29 cellular contexts compared by ENCODE assay signal in the genomic region with DNA sequence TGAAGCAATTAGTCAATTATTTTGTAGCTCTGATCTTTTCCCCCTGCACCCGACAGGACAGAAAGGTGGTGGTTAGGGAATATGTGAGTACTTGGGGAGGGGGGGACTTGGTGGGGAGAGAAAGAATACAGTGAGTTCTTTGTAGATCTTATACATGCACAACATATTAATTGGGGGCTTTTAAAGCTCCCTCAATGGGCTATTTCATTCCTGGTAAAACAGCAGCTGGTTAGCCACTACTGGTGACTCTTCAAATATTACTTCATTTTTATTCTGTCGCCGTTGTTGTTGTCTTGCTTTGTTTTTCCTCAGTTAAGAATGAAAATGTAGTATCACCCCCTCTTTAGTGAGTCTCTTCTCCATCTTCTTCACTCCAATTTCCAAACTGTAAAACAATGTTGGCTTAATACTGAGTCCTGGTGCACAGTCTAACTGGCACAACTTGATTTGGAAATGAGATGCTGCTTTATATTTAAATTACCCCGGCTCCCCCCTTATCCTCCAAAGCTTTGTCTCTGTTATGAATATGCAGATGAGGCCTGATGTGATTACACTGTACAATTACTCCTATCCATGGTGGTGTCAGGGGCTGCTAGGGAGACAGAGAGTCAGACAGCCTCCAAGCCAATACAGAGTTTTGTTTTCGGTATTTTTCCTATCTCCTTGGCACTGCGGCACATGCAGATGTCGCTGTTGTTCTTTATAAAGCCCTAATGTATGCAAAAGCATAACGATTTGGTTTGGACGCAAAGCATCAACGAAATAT.
DNase-seq lines count a peak whose midpoint lies in the region; ATAC-seq and TF ChIP-seq lines count a peak whose summit lies in the region.
"Had no signal": no experiment of that assay in that cellular context is flagged by ENCODE, and none has a peak within 500 bp of the region (broad histone marks: within the 10 kb centered on the region; RNA-seq: fewer than 3 reads in every experiment).

No MANE protein-coding gene starts in this region.

- H3K9me3 Mint-ChIP-seq in endothelial cell (ENCODE audit: unreplicated experiment) = no peaks in the 10 kb centered on the region

- no peak for TF ChIP-seq EP300 in neural cell (conservative IDR thresholded peaks at IDR 0.05; ENCODE audit: poor library complexity, severe bottlenecking)

- H3K4me2 ChIP-seq in neural cell (ENCODE audit: low read length) = no peak overlapping the region

- H3K4me3 ChIP-seq in neural cell (ENCODE audit: low read length) = no peak overlapping the region
- H3K4me3 ChIP-seq: right lobe of liver, SJSA1, upper lobe of right lung had no signal

- no peaks in the 10 kb centered on the region for H3K36me3 ChIP-seq in neural cell (ENCODE audit: insufficient read depth, low read length)
- H3K36me3 ChIP-seq: BE2C, right lobe of liver, SJSA1, upper lobe of right lung had no signal

- no peaks in the 10 kb centered on the region for H3K27me3 Mint-ChIP-seq in endothelial cell (ENCODE audit: unreplicated experiment)
- H3K27me3 Mint-ChIP-seq: activated CD4-positive, alpha-beta memory T cell treated with anti-CD3 and anti-CD28 coated beads for 36 hours had no signal

- no peaks in the 10 kb centered on the region for H3K27me3 ChIP-seq in neural cell (ENCODE audit: insufficient read depth, low read depth, low read length)
- H3K27me3 ChIP-seq: BE2C, right lobe of liver, SJSA1, upper lobe of right lung had no signal

- peaks cover under 1% of the 10 kb centered on the region for H3K36me3 Mint-ChIP-seq in endothelial cell (ENCODE audit: low read depth, unreplicated experiment)

- no peaks in the 10 kb centered on the region for H4K20me1 ChIP-seq in neural cell (ENCODE audit: insufficient read depth)

- no peaks in the 10 kb centered on the region for H3K9me2 ChIP-seq in neural cell (ENCODE audit: insufficient read depth, low read length)

- no peak for ATAC-seq in HG02763 (IDR thresholded peaks at IDR 0.05; ENCODE audit: unreplicated experiment)
- no peak for ATAC-seq in HG02852 (IDR thresholded peaks at IDR 0.05; ENCODE audit: unreplicated experiment)
- no peak for ATAC-seq in HG03097 (IDR thresholded peaks at IDR 0.05; ENCODE audit: low FRiP score, unreplicated experiment)
- ATAC-seq: left ventricle myocardium superior, natural killer cell, right lobe of liver, upper lobe of right lung had no signal

- TF ChIP-seq CTCF in neural cell (IDR thresholded peaks at IDR 0.05; ENCODE audit: poor library complexity, severe bottlenecking) (peak; percentile 28), endothelial cell (IDR thresholded peaks at IDR 0.05; ENCODE audit: unreplicated experiment) (no peak)

- DNase-seq in C1 segment of cervical spinal cord (lab: John Stamatoyannopoulos, UW) (peak in 12 of 14 donors; percentile 19 to 72 (median 50)), NCI-H526 treated with DMSO at 0.1 percent for 48 hours (lab: John Stamatoyannopoulos, UW) (peak; percentile 63), endothelial cell (ENCODE audit: low spot score) (no peak)
- DNase-seq: activated CD4-positive, alpha-beta memory T cell treated with anti-CD3 and anti-CD28 coated beads for 36 hours; activated CD8-positive, alpha-beta memory T cell treated with anti-CD3 and anti-CD28 coated beads, Interleukin-2, amount 50 U/mL, for 4 hours; activated naive CD4-positive, alpha-beta T cell treated with anti-CD3 and anti-CD28 coated beads for 36 hours; BE2C; central memory CD4-positive, alpha-beta T cell; dermis blood vessel endothelial cell; DMS79; GF-D8; KBM-7; left ventricle myocardium superior; natural killer cell; NCI-H1436 treated with DMSO at 0.1 percent for 48 hours; NCI-H524; right lobe of liver; RPMI8226; stimulated activated CD4-positive, alpha-beta T cell treated with anti-CD3 and anti-CD28 coated beads, Interleukin-2, amount 100 ng/mL, for 48 hours; upper lobe of right lung had no signal

- TF ChIP-seq RAD21 in neural cell (conservative IDR thresholded peaks at IDR 0.05) = no peak

- no peaks in the 10 kb centered on the region for H3F3A ChIP-seq in neural cell (ENCODE audit: insufficient read depth, low read length, poor library complexity, severe bottlenecking)

- H3K4me1 Mint-ChIP-seq in endothelial cell (ENCODE audit: unreplicated experiment) = no peaks in the 10 kb centered on the region
- H3K4me1 Mint-ChIP-seq: mesothelial cell of epicardium, natural killer cell had no signal

- no peak overlapping the region for H3K27ac Mint-ChIP-seq in endothelial cell (ENCODE audit: unreplicated experiment)
- H3K27ac Mint-ChIP-seq: activated CD4-positive, alpha-beta memory T cell treated with anti-CD3 and anti-CD28 coated beads for 36 hours; activated naive CD4-positive, alpha-beta T cell treated with anti-CD3 and anti-CD28 coated beads for 36 hours; activated T-helper 1 cell treated with anti-CD3 and anti-CD28 coated beads, Interleukin-12 subunit alpha, Interleukin-12 subunit beta, Interleukin-2, Interleukin-4 antibody, amounts not matched to agents 30 ng/mL and 10 ng/mL and 1 ng/mL, durations not matched to agents 14 hours and 24 hours and 36 hours; mesothelial cell of epicardium; natural killer cell had no signal

- H3K79me2 ChIP-seq in neural cell (replicated peaks; ENCODE audit: insufficient read depth, low read length) = no peaks in the 10 kb centered on the region
- H3K79me2 ChIP-seq: parathyroid adenoma had no signal

- no peak overlapping the region for H2AFZ ChIP-seq in neural cell (ENCODE audit: low read depth, low read length)
- H2AFZ ChIP-seq: parathyroid adenoma had no signal

- peak overlapping the region; percentile 94 for H3K27ac ChIP-seq in cingulate gyrus (ENCODE audit: low read depth, low read length)
- peak overlapping the region; percentile 63 for H3K27ac ChIP-seq in neural cell (ENCODE audit: low read length)
- H3K27ac ChIP-seq: parathyroid adenoma, right lobe of liver, SJSA1, upper lobe of right lung had no signal

- H3K4me3 Mint-ChIP-seq in endothelial cell (ENCODE audit: unreplicated experiment) = no peak overlapping the region
- H3K4me3 Mint-ChIP-seq: activated CD4-positive, alpha-beta memory T cell treated with anti-CD3 and anti-CD28 coated beads for 36 hours; activated naive CD4-positive, alpha-beta T cell treated with anti-CD3 and anti-CD28 coated beads for 36 hours; activated T-helper 1 cell treated with anti-CD3 and anti-CD28 coated beads, Interleukin-12 subunit alpha, Interleukin-12 subunit beta, Interleukin-2, Interleukin-4 antibody, amounts not matched to agents 30 ng/mL and 10 ng/mL and 1 ng/mL, durations not matched to agents 14 hours and 24 hours and 36 hours; mesothelial cell of epicardium; natural killer cell had no signal

- no peaks in the 10 kb centered on the region for H3K9me3 ChIP-seq in neural cell (ENCODE audit: low read length)
- H3K9me3 ChIP-seq: BE2C had no signal

- no peak overlapping the region for H3K9ac ChIP-seq in neural cell (ENCODE audit: low read length)
- H3K9ac ChIP-seq: parathyroid adenoma had no signal

TF ChIP-seq in neural cell, 6 proteins besides CTCF, POLR2A, EP300 and RAD21:
- no peak for TF ChIP-seq MXI1 (conservative IDR thresholded peaks at IDR 0.05; ENCODE audit: poor library complexity, severe bottlenecking)
- no peak for TF ChIP-seq POLR2AphosphoS5 (IDR thresholded peaks at IDR 0.05)
- TF ChIP-seq EZH2 (IDR thresholded peaks at IDR 0.05; ENCODE audit: borderline replicate concordance, insufficient read depth, low read length, poor library complexity, severe bottlenecking) = no peak
- TF ChIP-seq, protein P1, sequence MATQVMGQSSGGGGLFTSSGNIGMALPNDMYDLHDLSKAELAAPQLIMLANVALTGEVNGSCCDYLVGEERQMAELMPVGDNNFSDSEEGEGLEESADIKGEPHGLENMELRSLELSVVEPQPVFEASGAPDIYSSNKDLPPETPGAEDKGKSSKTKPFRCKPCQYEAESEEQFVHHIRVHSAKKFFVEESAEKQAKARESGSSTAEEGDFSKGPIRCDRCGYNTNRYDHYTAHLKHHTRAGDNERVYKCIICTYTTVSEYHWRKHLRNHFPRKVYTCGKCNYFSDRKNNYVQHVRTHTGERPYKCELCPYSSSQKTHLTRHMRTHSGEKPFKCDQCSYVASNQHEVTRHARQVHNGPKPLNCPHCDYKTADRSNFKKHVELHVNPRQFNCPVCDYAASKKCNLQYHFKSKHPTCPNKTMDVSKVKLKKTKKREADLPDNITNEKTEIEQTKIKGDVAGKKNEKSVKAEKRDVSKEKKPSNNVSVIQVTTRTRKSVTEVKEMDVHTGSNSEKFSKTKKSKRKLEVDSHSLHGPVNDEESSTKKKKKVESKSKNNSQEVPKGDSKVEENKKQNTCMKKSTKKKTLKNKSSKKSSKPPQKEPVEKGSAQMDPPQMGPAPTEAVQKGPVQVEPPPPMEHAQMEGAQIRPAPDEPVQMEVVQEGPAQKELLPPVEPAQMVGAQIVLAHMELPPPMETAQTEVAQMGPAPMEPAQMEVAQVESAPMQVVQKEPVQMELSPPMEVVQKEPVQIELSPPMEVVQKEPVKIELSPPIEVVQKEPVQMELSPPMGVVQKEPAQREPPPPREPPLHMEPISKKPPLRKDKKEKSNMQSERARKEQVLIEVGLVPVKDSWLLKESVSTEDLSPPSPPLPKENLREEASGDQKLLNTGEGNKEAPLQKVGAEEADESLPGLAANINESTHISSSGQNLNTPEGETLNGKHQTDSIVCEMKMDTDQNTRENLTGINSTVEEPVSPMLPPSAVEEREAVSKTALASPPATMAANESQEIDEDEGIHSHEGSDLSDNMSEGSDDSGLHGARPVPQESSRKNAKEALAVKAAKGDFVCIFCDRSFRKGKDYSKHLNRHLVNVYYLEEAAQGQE (IDR thresholded peaks at IDR 0.05; ENCODE audit: borderline replicate concordance) = no peak
- no peak for TF ChIP-seq SMC3 (conservative IDR thresholded peaks at IDR 0.05; ENCODE audit: poor library complexity)
